In the genomic region with DNA sequence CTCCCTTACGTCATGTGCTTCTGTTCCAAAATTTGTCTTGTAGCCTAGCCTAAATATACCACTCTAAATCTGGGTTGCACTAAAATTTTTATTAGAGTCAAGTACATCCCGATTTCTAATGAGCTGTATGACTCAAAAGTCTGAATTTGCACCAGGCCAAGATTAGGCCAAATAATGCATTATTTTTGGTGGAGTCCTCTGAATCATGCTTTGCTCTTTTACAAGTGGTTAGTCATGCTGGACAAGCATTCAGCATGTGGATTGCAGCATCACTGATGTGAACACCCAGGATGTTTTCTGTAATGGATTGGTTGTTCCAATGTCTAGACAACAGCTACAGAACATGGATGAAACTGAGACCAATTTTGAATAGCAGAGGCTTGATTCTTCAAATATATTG, we compare ENCODE assay signal across 1 cellular context.
A peak's percentile ranks its signal among the peaks of the same experiment; 100 is the strongest.
TF ChIP-seq lines count a peak whose summit lies in the region.

No MANE protein-coding gene starts in this region.

TF ChIP-seq in A549, 52 proteins besides CTCF, POLR2A, EP300 and RAD21 (continued from another document):
- no peak for TF ChIP-seq RCOR1 (IDR thresholded peaks at IDR 0.05; ENCODE audit: low read depth, low read length)
- TF ChIP-seq KDM5A (IDR thresholded peaks at IDR 0.05) = no peak
- no peak for TF ChIP-seq MAFK (IDR thresholded peaks at IDR 0.05; ENCODE audit: partially characterized antibody)
- no peak for TF ChIP-seq POLR2AphosphoS2 (conservative IDR thresholded peaks at IDR 0.05; ENCODE audit: low read length)
- TF ChIP-seq NPAS2 (CRISPR knock-in tag; IDR thresholded peaks at IDR 0.05; ENCODE audit: borderline replicate concordance) = no peak
- TF ChIP-seq, protein P1, sequence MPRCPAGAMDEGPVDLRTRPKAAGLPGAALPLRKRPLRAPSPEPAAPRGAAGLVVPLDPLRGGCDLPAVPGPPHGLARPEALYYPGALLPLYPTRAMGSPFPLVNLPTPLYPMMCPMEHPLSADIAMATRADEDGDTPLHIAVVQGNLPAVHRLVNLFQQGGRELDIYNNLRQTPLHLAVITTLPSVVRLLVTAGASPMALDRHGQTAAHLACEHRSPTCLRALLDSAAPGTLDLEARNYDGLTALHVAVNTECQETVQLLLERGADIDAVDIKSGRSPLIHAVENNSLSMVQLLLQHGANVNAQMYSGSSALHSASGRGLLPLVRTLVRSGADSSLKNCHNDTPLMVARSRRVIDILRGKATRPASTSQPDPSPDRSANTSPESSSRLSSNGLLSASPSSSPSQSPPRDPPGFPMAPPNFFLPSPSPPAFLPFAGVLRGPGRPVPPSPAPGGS (IDR thresholded peaks at IDR 0.05) = no peak
- no peak for TF ChIP-seq EHMT2 (IDR thresholded peaks at IDR 0.05; ENCODE audit: low read depth)
- TF ChIP-seq JUNB (IDR thresholded peaks at IDR 0.05) = peak; percentile 76
- TF ChIP-seq MAZ (IDR thresholded peaks at IDR 0.05; ENCODE audit: borderline replicate concordance, low read depth, low read length) = no peak
- TF ChIP-seq, protein P2, sequence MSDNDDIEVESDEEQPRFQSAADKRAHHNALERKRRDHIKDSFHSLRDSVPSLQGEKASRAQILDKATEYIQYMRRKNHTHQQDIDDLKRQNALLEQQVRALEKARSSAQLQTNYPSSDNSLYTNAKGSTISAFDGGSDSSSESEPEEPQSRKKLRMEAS (IDR thresholded peaks at IDR 0.05) = peak; percentile 56
- TF ChIP-seq CHD2 (IDR thresholded peaks at IDR 0.05; ENCODE audit: low read length, partially characterized antibody) = no peak
- TF ChIP-seq RARB (CRISPR knock-in tag; IDR thresholded peaks at IDR 0.05) = no peak
- TF ChIP-seq SREBF2 (IDR thresholded peaks at IDR 0.05) = no peak
- no peak for TF ChIP-seq CBX8 (IDR thresholded peaks at IDR 0.05)
- TF ChIP-seq HOXB5 (CRISPR knock-in tag; IDR thresholded peaks at IDR 0.05) = no peak
- no peak for TF ChIP-seq CHD4 (IDR thresholded peaks at IDR 0.05; ENCODE audit: borderline replicate concordance)
TF ChIP-seq in A549: peak in this region for 6.
